26 cellular contexts compared by ENCODE assay signal in the genomic region with DNA sequence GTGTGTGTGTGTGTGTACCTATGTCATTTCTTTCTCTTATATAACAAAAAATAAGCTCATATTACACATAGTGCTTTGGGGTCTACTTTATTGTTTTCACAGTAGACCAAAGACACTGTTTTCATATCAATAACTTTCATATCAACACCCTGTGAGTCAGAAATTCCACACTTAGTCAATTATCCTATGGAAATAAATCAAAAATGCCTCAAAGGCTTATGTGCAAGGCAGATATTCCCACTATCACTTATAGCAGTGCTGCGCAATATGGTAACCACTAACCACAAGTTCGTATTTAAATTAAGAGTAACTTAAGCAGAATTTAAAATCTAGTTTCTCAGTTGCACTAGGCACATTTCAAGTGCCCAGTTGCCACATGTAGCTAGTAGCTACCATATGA.
"Had no signal": no experiment of that assay in that cellular context is flagged by ENCODE, and none has a peak within 500 bp of the region (broad histone marks: within the 10 kb centered on the region; RNA-seq: fewer than 3 reads in every experiment).

No MANE protein-coding gene starts in this region.

- DNase-seq: activated CD4-positive, alpha-beta memory T cell treated with anti-CD3 and anti-CD28 coated beads for 36 hours; activated CD4-positive, alpha-beta T cell treated with anti-CD3 and anti-CD28 coated beads for 36 hours; activated CD4-positive, alpha-beta T cell treated with anti-CD3 and anti-CD28 coated beads, Interleukin-2, amount 10 ng/mL, durations not matched to agents 24 days and 14 days; activated CD4-positive, CD25-positive, alpha-beta regulatory T cell; activated CD4-positive, CD25-positive, alpha-beta regulatory T cell treated with anti-CD3 and anti-CD28 coated beads, Interleukin-2, amount 50 U/mL, for 72 hours; activated CD8-positive, alpha-beta memory T cell treated with anti-CD3 and anti-CD28 coated beads, Interleukin-2, amount 50 U/mL, for 48 hours; activated effector memory CD4-positive, alpha-beta T cell treated with Interleukin-2 at 50 U/mL for 16 hours; activated gamma-delta T cell treated with Interleukin-2 at 50 U/mL for 16 hours; activated naive CD4-positive, alpha-beta T cell treated with anti-CD3 and anti-CD28 coated beads, Interleukin-2, amount 50 U/mL, for 16 hours; activated naive CD4-positive, alpha-beta T cell treated with Interleukin-2 at 50 U/mL for 16 hours; activated T-cell treated with anti-CD3 and anti-CD28 coated beads for 4 hours; activated T-cell treated with anti-CD3 and anti-CD28 coated beads, Interleukin-2, amount 50 U/mL, for 4 hours; amygdala; aorta; body of pancreas; caudate nucleus; colonic mucosa; effector CD8-positive, alpha-beta T cell; esophagus squamous epithelium; foreskin melanocyte; heart right ventricle; T-helper 2 cell had no signal

- H3K27ac Mint-ChIP-seq: activated CD4-positive, alpha-beta memory T cell treated with anti-CD3 and anti-CD28 coated beads for 36 hours; activated CD4-positive, alpha-beta T cell treated with anti-CD3 and anti-CD28 coated beads for 36 hours; activated CD4-positive, alpha-beta T cell treated with anti-CD3 and anti-CD28 coated beads, Interleukin-2, amount 10 ng/mL, durations not matched to agents 24 days and 14 days; activated naive CD8-positive, alpha-beta T cell; activated T-helper 17 cell treated with anti-CD3 and anti-CD28 coated beads, Interleukin-2, amount 50 U/mL, for 72 hours had no signal

- H3K4me3 ChIP-seq: body of pancreas, colonic mucosa, esophagus squamous epithelium, gastroesophageal sphincter, heart right ventricle, hepatocyte had no signal

- ATAC-seq: activated CD4-positive, alpha-beta T cell treated with anti-CD3 and anti-CD28 coated beads for 36 hours; activated T-cell treated with anti-CD3 and anti-CD28 coated beads, Interleukin-2, amount 50 U/mL, for 4 hours; activated T-helper 17 cell treated with anti-CD3 and anti-CD28 coated beads, Interleukin-2, amount 50 U/mL, for 72 hours; body of pancreas; gastroesophageal sphincter; heart right ventricle had no signal

- H3K9me3 Mint-ChIP-seq: activated CD4-positive, alpha-beta memory T cell treated with anti-CD3 and anti-CD28 coated beads for 36 hours; activated T-cell treated with anti-CD3 and anti-CD28 coated beads, Interleukin-2, amount 50 U/mL, for 4 hours; activated T-helper 17 cell treated with anti-CD3 and anti-CD28 coated beads, Interleukin-2, amount 50 U/mL, for 72 hours had no signal

- H3K36me3 Mint-ChIP-seq: activated CD4-positive, alpha-beta memory T cell treated with anti-CD3 and anti-CD28 coated beads for 36 hours; activated naive CD8-positive, alpha-beta T cell had no signal

- H3K4me3 Mint-ChIP-seq: activated CD4-positive, alpha-beta memory T cell treated with anti-CD3 and anti-CD28 coated beads for 36 hours; activated CD4-positive, alpha-beta T cell treated with anti-CD3 and anti-CD28 coated beads for 36 hours; activated CD4-positive, alpha-beta T cell treated with anti-CD3 and anti-CD28 coated beads, Interleukin-2, amount 10 ng/mL, durations not matched to agents 24 days and 14 days; activated naive CD8-positive, alpha-beta T cell; activated T-cell treated with anti-CD3 and anti-CD28 coated beads, Interleukin-2, amount 50 U/mL, for 4 hours; activated T-helper 17 cell treated with anti-CD3 and anti-CD28 coated beads, Interleukin-2, amount 50 U/mL, for 72 hours had no signal
